ENCODE assay signal across 17 cellular contexts in genomic region chr15:96792216-96792615, GRCh38.
A peak's percentile ranks its signal among the peaks of the same experiment; 100 is the strongest.
DNase-seq lines count a peak whose midpoint lies in the region; ATAC-seq and TF ChIP-seq lines count a peak whose summit lies in the region.
"Had no signal": no experiment of that assay in that cellular context is flagged by ENCODE, and none has a peak within 500 bp of the region (broad histone marks: within the 10 kb centered on the region; RNA-seq: fewer than 3 reads in every experiment).

No MANE protein-coding gene starts in this region.

- TF ChIP-seq POLR2A in esophagus muscularis mucosa (IDR thresholded peaks at IDR 0.05; ENCODE audit: low read depth) = no peak

- no peaks in the 10 kb centered on the region for H3K36me3 Mint-ChIP-seq in activated naive CD8-positive, alpha-beta T cell treated with anti-CD3 and anti-CD28 coated beads, Interleukin-2, amount 10 ng/mL, durations not matched to agents 7 days and 5 days
- H3K36me3 Mint-ChIP-seq in activated naive CD8-positive, alpha-beta T cell treated with anti-CD3 and anti-CD28 coated beads for 36 hours = no peaks in the 10 kb centered on the region
- H3K36me3 Mint-ChIP-seq: CD4-positive, CD25-positive, alpha-beta regulatory T cell; CD8-positive, alpha-beta memory T cell had no signal

- CTCF ChIA-PET in HEK293T (lab: Yijun Ruan, JAX) = interaction anchor here (0.7 kb wide), 1 partner anchor 1379 kb away, joined by 3 read pairs; no protein-coding TSS in a partner anchor

- no peaks in the 10 kb centered on the region for H3K36me3 ChIP-seq in esophagus muscularis mucosa
- H3K36me3 ChIP-seq: BE2C had no signal

- H3K27me3 Mint-ChIP-seq in activated naive CD8-positive, alpha-beta T cell treated with anti-CD3 and anti-CD28 coated beads, Interleukin-2, amount 10 ng/mL, durations not matched to agents 7 days and 5 days = no peaks in the 10 kb centered on the region
- no peaks in the 10 kb centered on the region for H3K27me3 Mint-ChIP-seq in activated naive CD8-positive, alpha-beta T cell treated with anti-CD3 and anti-CD28 coated beads for 36 hours
- H3K27me3 Mint-ChIP-seq: CD4-positive, CD25-positive, alpha-beta regulatory T cell; CD8-positive, alpha-beta memory T cell had no signal

- H3K4me3 ChIP-seq in esophagus muscularis mucosa = no peak overlapping the region
- H3K4me3 ChIP-seq: GM12878 had no signal

- H3K27me3 ChIP-seq in esophagus muscularis mucosa = no peaks in the 10 kb centered on the region
- H3K27me3 ChIP-seq: BE2C had no signal

- intact Hi-C loops in esophagus muscularis mucosa (cut with DNase I) = no loop called here

- no peak overlapping the region for H3K4me3 Mint-ChIP-seq in activated naive CD8-positive, alpha-beta T cell treated with anti-CD3 and anti-CD28 coated beads, Interleukin-2, amount 10 ng/mL, durations not matched to agents 7 days and 5 days
- no peak overlapping the region for H3K4me3 Mint-ChIP-seq in activated naive CD8-positive, alpha-beta T cell treated with anti-CD3 and anti-CD28 coated beads for 36 hours
- H3K4me3 Mint-ChIP-seq: CD4-positive, CD25-positive, alpha-beta regulatory T cell; H9 had no signal

- H3K4me1 ChIP-seq in esophagus muscularis mucosa = no peaks in the 10 kb centered on the region
- H3K4me1 ChIP-seq: BE2C had no signal

- 52% methylated on average over 3 of the region's 3 CpGs for WGBS in esophagus muscularis mucosa

- no peak for ATAC-seq in activated naive CD8-positive, alpha-beta T cell treated with anti-CD3 and anti-CD28 coated beads, Interleukin-2, amount 10 ng/mL, durations not matched to agents 7 days and 5 days (ENCODE audit: low read depth)
- ATAC-seq: GM12878 had no signal

- no peak for TF ChIP-seq EP300 in esophagus muscularis mucosa (IDR thresholded peaks at IDR 0.05)

- POLR2A ChIA-PET in activated naive CD8-positive, alpha-beta T cell treated with anti-CD3 and anti-CD28 coated beads, Interleukin-2, amount 10 ng/mL, durations not matched to agents 7 days and 5 days (lab: Charles Lee) = no interaction called here
- POLR2A ChIA-PET in HEK293T (lab: Yijun Ruan, JAX) = no interaction called here

- DNase-seq in activated naive CD8-positive, alpha-beta T cell treated with anti-CD3 and anti-CD28 coated beads, Interleukin-2, amount 10 ng/mL, durations not matched to agents 7 days and 5 days = no peak
- DNase-seq in activated naive CD8-positive, alpha-beta T cell treated with anti-CD3 and anti-CD28 coated beads for 36 hours = no peak
- DNase-seq in NOMO-1 treated with dmso at 0.1 percent for 144 hours (lab: John Stamatoyannopoulos, UW; ENCODE audit: unreplicated experiment) (peak; percentile 16), esophagus muscularis mucosa (ENCODE audit: extremely low spot score) (peak; percentile 68), HEK293T (ENCODE audit: extremely low spot score) (no peak), amygdala (lab: John Stamatoyannopoulos, UW) (no peak)
- DNase-seq: BE2C; C1 segment of cervical spinal cord; CD4-positive, CD25-positive, alpha-beta regulatory T cell; CD8-positive, alpha-beta memory T cell; COR-L47; DMS 273 treated with DMSO at 0.1 percent for 48 hours; DMS53; DND-41; EL; H9 had no signal

- H3K4me1 Mint-ChIP-seq in activated naive CD8-positive, alpha-beta T cell treated with anti-CD3 and anti-CD28 coated beads, Interleukin-2, amount 10 ng/mL, durations not matched to agents 7 days and 5 days = no peaks in the 10 kb centered on the region
- no peaks in the 10 kb centered on the region for H3K4me1 Mint-ChIP-seq in activated naive CD8-positive, alpha-beta T cell treated with anti-CD3 and anti-CD28 coated beads for 36 hours
- H3K4me1 Mint-ChIP-seq: CD4-positive, CD25-positive, alpha-beta regulatory T cell; CD8-positive, alpha-beta memory T cell; H9 had no signal

- H3K27ac Mint-ChIP-seq in activated naive CD8-positive, alpha-beta T cell treated with anti-CD3 and anti-CD28 coated beads, Interleukin-2, amount 10 ng/mL, durations not matched to agents 7 days and 5 days = peak overlapping the region; percentile 49
- H3K27ac Mint-ChIP-seq in activated naive CD8-positive, alpha-beta T cell treated with anti-CD3 and anti-CD28 coated beads for 36 hours = no peak overlapping the region
- H3K27ac Mint-ChIP-seq: CD4-positive, CD25-positive, alpha-beta regulatory T cell; CD8-positive, alpha-beta memory T cell; H9 had no signal

- no peaks in the 10 kb centered on the region for H3K9me3 ChIP-seq in esophagus muscularis mucosa
- H3K9me3 ChIP-seq: BE2C had no signal

- no peak for TF ChIP-seq CTCF in esophagus muscularis mucosa (IDR thresholded peaks at IDR 0.05)

- no peaks in the 10 kb centered on the region for H3K9me3 Mint-ChIP-seq in activated naive CD8-positive, alpha-beta T cell treated with anti-CD3 and anti-CD28 coated beads, Interleukin-2, amount 10 ng/mL, durations not matched to agents 7 days and 5 days
- H3K9me3 Mint-ChIP-seq in activated naive CD8-positive, alpha-beta T cell treated with anti-CD3 and anti-CD28 coated beads for 36 hours = no peaks in the 10 kb centered on the region
- H3K9me3 Mint-ChIP-seq: H9 had no signal

- H3K27ac ChIP-seq in esophagus muscularis mucosa (replicated peaks in 1 of 4) = no peak overlapping the region

TF ChIP-seq in HEK293T, 16 proteins besides CTCF, POLR2A, EP300 and RAD21:
- no peak for TF ChIP-seq FOXM1 (IDR thresholded peaks at IDR 0.05; ENCODE audit: borderline replicate concordance)
- no peak for TF ChIP-seq HDGF (IDR thresholded peaks at IDR 0.05; ENCODE audit: borderline replicate concordance)
- no peak for TF ChIP-seq ARNT (IDR thresholded peaks at IDR 0.05)
- no peak for TF ChIP-seq L3MBTL2 (conservative IDR thresholded peaks at IDR 0.05)
- no peak for TF ChIP-seq LEF1 (IDR thresholded peaks at IDR 0.05; ENCODE audit: borderline replicate concordance)
- TF ChIP-seq, protein P1, sequence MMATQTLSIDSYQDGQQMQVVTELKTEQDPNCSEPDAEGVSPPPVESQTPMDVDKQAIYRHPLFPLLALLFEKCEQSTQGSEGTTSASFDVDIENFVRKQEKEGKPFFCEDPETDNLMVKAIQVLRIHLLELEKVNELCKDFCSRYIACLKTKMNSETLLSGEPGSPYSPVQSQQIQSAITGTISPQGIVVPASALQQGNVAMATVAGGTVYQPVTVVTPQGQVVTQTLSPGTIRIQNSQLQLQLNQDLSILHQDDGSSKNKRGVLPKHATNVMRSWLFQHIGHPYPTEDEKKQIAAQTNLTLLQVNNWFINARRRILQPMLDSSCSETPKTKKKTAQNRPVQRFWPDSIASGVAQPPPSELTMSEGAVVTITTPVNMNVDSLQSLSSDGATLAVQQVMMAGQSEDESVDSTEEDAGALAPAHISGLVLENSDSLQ (IDR thresholded peaks at IDR 0.05) = no peak
- TF ChIP-seq CTBP1 (IDR thresholded peaks at IDR 0.05; ENCODE audit: borderline replicate concordance) = no peak
- TF ChIP-seq FOXK2 (IDR thresholded peaks at IDR 0.05) = no peak
- TF ChIP-seq NFRKB (IDR thresholded peaks at IDR 0.05) = no peak
- TF ChIP-seq TARDBP (IDR thresholded peaks at IDR 0.05) = no peak
- no peak for TF ChIP-seq SP1 (IDR thresholded peaks at IDR 0.05)
- TF ChIP-seq BHLHE40 (IDR thresholded peaks at IDR 0.05; ENCODE audit: borderline replicate concordance) = no peak

Comparison
In these comparisons a context has a peak if more than half of its experiments do, and no peak if none do; other contexts are left out.
1. DNase-seq: peak in NOMO-1 treated with dmso at 0.1 percent for 144 hours (single experiment) and esophagus muscularis mucosa (single experiment); none in activated naive CD8-positive, alpha-beta T cell treated with anti-CD3 and anti-CD28 coated beads, Interleukin-2, amount 10 ng/mL, durations not matched to agents 7 days and 5 days (single experiment), activated naive CD8-positive, alpha-beta T cell treated with anti-CD3 and anti-CD28 coated beads for 36 hours (single experiment), HEK293T (single experiment) and amygdala (0 of 56).